ENCODE assay signal across 5 cellular contexts in genomic region chr19:427721-428120, GRCh38. TPM values are rescaled to one million over a fixed set of nuclear protein-coding genes. Genes with fewer than 3 reads are reported as not detected.
"Had no signal": no experiment of that assay in that cellular context is flagged by ENCODE, and none has a peak within 500 bp of the region (broad histone marks: within the 10 kb centered on the region; RNA-seq: fewer than 3 reads in every experiment).

No MANE protein-coding gene starts in this region.

RNA-seq across cellular contexts. Expression of gene C2CD4C, which starts 18.8 kb away (rescaled TPM):
- total RNA-seq: activated CD8-positive, alpha-beta memory T cell treated with anti-CD3 and anti-CD28 coated beads for 36 hours; T-helper 1 cell treated with Interleukin-12 subunit alpha and Interleukin-12 subunit beta and Interleukin-4 antibody, amounts not matched to agents 30 ng/mL and 1 ng/mL, for 36 hours had no signal
- polyA plus RNA-seq: aorta had no signal

RNA-seq across cellular contexts. Expression of gene SHC2, which starts 33.1 kb away (rescaled TPM):
- total RNA-seq: activated CD4-positive, alpha-beta memory T cell treated with anti-CD3 and anti-CD28 coated beads, Interleukin-2, amount 10 ng/mL, durations not matched to agents 7 days and 5 days; activated CD8-positive, alpha-beta memory T cell treated with anti-CD3 and anti-CD28 coated beads for 36 hours; T-helper 1 cell treated with Interleukin-12 subunit alpha and Interleukin-12 subunit beta and Interleukin-4 antibody, amounts not matched to agents 30 ng/mL and 1 ng/mL, for 36 hours; T-helper 2 cell treated with Interferon-gamma antibody and Interleukin-4, amounts not matched to agents 100 ng/mL and 5 ng/mL, for 36 hours had no signal
